In genomic region chr19:54209058-54209747, GRCh38 we compare ENCODE assay signal across 8 cellular contexts. TPM values are rescaled to one million over a fixed set of nuclear protein-coding genes. Genes with fewer than 3 reads are reported as not detected.
DNase-seq lines count a peak whose midpoint lies in the region; ATAC-seq and TF ChIP-seq lines count a peak whose summit lies in the region.

No MANE protein-coding gene starts in this region.

- H3K9me2 ChIP-seq in hepatocyte (replicated peaks; ENCODE audit: insufficient read depth): no peaks in the 10 kb centered on the region
- no peaks in the 10 kb centered on the region for H3K9me2 ChIP-seq in Karpas-422 (replicated peaks; ENCODE audit: insufficient read depth, low read length)

- H3K9me3 ChIP-seq in hepatocyte (ENCODE audit: low read depth) (no peaks in the 10 kb centered on the region), Karpas-422 (ENCODE audit: low read length) (no peaks in the 10 kb centered on the region)

- H2AFZ ChIP-seq in hepatocyte: no peak overlapping the region
- no peak overlapping the region for H2AFZ ChIP-seq in Karpas-422 (ENCODE audit: low read length)

- H3K36me3 ChIP-seq in hepatocyte (replicated peaks; ENCODE audit: insufficient read depth, low read depth): no peaks in the 10 kb centered on the region
- peaks cover 33% of the 10 kb centered on the region for H3K36me3 ChIP-seq in Karpas-422 (ENCODE audit: insufficient read depth, low read length)

- peak overlapping the region; percentile 98 for H3K27ac ChIP-seq in VCaP
- peak overlapping the region; percentile 91 for H3K27ac ChIP-seq in hepatocyte
- H3K27ac ChIP-seq in Karpas-422 (ENCODE audit: low read length): no peak overlapping the region

- TF ChIP-seq CTCF in VCaP (conservative IDR thresholded peaks at IDR 0.05): no peak
- TF ChIP-seq CTCF in hepatocyte (IDR thresholded peaks at IDR 0.05; ENCODE audit: poor library complexity): no peak

- H3K9ac ChIP-seq in Karpas-422 (ENCODE audit: low read length): no peak overlapping the region

- H3K4me2 ChIP-seq in hepatocyte (peak overlapping the region; percentile 44), Karpas-422 (ENCODE audit: low read depth, low read length, poor library complexity, severe bottlenecking) (no peak overlapping the region)

- H3K4me1 ChIP-seq in hepatocyte (ENCODE audit: insufficient read depth): peaks cover 48% of the 10 kb centered on the region
- no peaks in the 10 kb centered on the region; the same call in 1 of the 2 replicates for H3K4me1 ChIP-seq in Karpas-422 (ENCODE audit: low read length)

- no peaks in the 10 kb centered on the region for H3K27me3 ChIP-seq in hepatocyte
- H3K27me3 ChIP-seq in Karpas-422 (ENCODE audit: low read length): no peaks in the 10 kb centered on the region

- no peak for ATAC-seq in HG03135 (IDR thresholded peaks at IDR 0.05; ENCODE audit: unreplicated experiment)

- peak; percentile 75 for DNase-seq in DMS 273 (lab: John Stamatoyannopoulos, UW; ENCODE audit: unreplicated experiment)
- DNase-seq in DMS 273 treated with DMSO at 0.1 percent for 48 hours (lab: John Stamatoyannopoulos, UW): no peak
- DNase-seq in hepatocyte (ENCODE audit: low spot score): peak; percentile 47
- DNase-seq in stimulated activated CD8-positive, alpha-beta memory T cell treated with anti-CD3 and anti-CD28 coated beads, Interleukin-4, amount 100 ng/mL, for 48 hours: peak; percentile 62
- DNase-seq in Karpas-422: no peak
- DNase-seq in OCI-M1 (lab: John Stamatoyannopoulos, UW): no peak

- H4K20me1 ChIP-seq in hepatocyte (ENCODE audit: insufficient read depth, poor library complexity, severe bottlenecking): peaks cover 49% of the 10 kb centered on the region
- peaks cover 45% of the 10 kb centered on the region for H4K20me1 ChIP-seq in Karpas-422 (ENCODE audit: insufficient read depth, low read depth, low read length)

- H3K4me3 ChIP-seq in hepatocyte: no peak overlapping the region
- H3K4me3 ChIP-seq in Karpas-422 (ENCODE audit: low read length): no peak overlapping the region

- H3K79me2 ChIP-seq in hepatocyte (peaks cover 57% of the 10 kb centered on the region), Karpas-422 (ENCODE audit: low read length) (peaks cover 14% of the 10 kb centered on the region)

- 53% methylated on average over 21 of the region's 23 CpGs for WGBS in hepatocyte (ENCODE audit: low lambda C conversion rate, missing lambda C conversion rate)

RNA-seq across cellular contexts. Expression of gene RPS9, which starts 8.5 kb away (rescaled TPM):
- 1,843 and 2,161 TPM in 2 replicates for total RNA-seq in hepatocyte
- polyA plus RNA-seq in hepatocyte: 415 and 465 TPM in 2 replicates
- total RNA-seq in Karpas-422 (2014; rRNA removed; shearing (Covaris generic); ENCODE audit: low replicate concordance): 3,304 and 6,295 TPM in 2 replicates

RNA-seq across cellular contexts. Expression of gene LILRB3, which starts 13.6 kb away (rescaled TPM):
- 0.24 TPM in 1 of 2 replicates, not detected in the other for total RNA-seq in hepatocyte
- polyA plus RNA-seq in hepatocyte: 1.4 and 1.7 TPM in 2 replicates
- total RNA-seq in Karpas-422 (2014; rRNA removed; shearing (Covaris generic); ENCODE audit: low replicate concordance): 0.11 TPM in 1 of 2 replicates, not detected in the other

RNA-seq across cellular contexts. Expression of gene TSEN34, which starts 18.1 kb away (rescaled TPM):
- 66.9 and 77.6 TPM in 2 replicates for total RNA-seq in hepatocyte
- 100.0 and 105 TPM in 2 replicates for polyA plus RNA-seq in hepatocyte
- 28.1 and 39.8 TPM in 2 replicates for total RNA-seq in Karpas-422 (2014; rRNA removed; shearing (Covaris generic); ENCODE audit: low replicate concordance)

RNA-seq across cellular contexts. Expression of gene MBOAT7, which starts 19.8 kb away (rescaled TPM):
- 73.8 and 93.5 TPM in 2 replicates for total RNA-seq in hepatocyte
- 179 and 199 TPM in 2 replicates for polyA plus RNA-seq in hepatocyte
- total RNA-seq in Karpas-422 (2014; rRNA removed; shearing (Covaris generic); ENCODE audit: low replicate concordance): 85.6 and 90.0 TPM in 2 replicates

RNA-seq across cellular contexts. Expression of gene LILRA6, which starts 33.4 kb away (rescaled TPM):
- 0.28 TPM in 1 of 2 replicates, not detected in the other for total RNA-seq in hepatocyte
- 0.13 and 0.36 TPM in 2 replicates for polyA plus RNA-seq in hepatocyte
- not detected in 2 replicates for total RNA-seq in Karpas-422 (2014; rRNA removed; shearing (Covaris generic); ENCODE audit: low replicate concordance)

Comparison
In these comparisons a context has a peak if more than half of its experiments do, and no peak if none do; other contexts are left out.
1. DNase-seq: peak in DMS 273 (single experiment), hepatocyte (single experiment) and stimulated activated CD8-positive, alpha-beta memory T cell treated with anti-CD3 and anti-CD28 coated beads, Interleukin-4, amount 100 ng/mL, for 48 hours (single experiment); none in DMS 273 treated with DMSO at 0.1 percent for 48 hours (single experiment), Karpas-422 (single experiment) and OCI-M1 (single experiment).